ENCODE assay signal across 1 cellular context in the genomic region with DNA sequence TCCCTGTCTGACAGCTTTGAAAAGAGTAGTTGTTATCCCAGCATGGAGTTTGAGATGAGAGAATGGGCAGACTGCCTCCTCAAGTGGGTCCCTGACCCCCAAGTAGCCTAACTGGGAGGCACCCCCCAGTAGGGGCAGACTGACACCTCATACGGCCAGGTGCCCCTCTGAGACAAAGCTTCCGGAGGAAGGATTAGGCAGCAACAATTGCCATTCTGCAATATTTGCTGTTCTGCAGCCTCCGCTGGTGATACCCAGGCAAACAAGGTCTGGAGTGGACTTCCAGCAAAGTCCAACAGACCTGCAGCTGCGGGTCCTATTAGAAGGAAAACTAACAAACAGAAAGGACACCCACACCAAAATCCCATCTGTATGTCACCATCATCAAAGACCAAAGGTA. TPM values are rescaled to one million over a fixed set of nuclear protein-coding genes. Genes with fewer than 3 reads are reported as not detected.
"Had no signal": no experiment of that assay in that cellular context is flagged by ENCODE, and none has a peak within 500 bp of the region (broad histone marks: within the 10 kb centered on the region; RNA-seq: fewer than 3 reads in every experiment).

No MANE protein-coding gene starts in this region.

RNA-seq across cellular contexts. Expression of gene C11orf65, which starts 25.9 kb away (rescaled TPM):
- total RNA-seq: thoracic aorta had no signal
